In the genomic region with DNA sequence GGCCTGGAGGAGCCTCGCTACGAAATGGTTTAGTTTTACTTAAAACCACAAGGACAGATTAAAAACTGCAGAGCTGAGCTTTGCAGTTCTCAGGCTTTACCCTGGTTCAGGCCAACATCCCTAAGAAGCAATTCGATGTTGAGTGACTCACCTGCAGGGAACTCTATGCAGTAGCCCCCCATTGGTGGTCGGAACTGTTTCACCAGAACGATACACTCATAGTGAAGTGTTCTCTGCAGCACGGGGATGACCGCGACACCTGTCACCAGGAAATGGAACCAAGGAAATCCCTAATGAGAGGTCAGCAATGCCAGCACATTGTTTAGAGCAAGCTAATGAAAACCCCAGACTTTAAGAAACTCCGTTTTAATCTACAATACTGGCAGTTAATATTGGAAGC, we compare ENCODE assay signal across 1 cellular context.
TF ChIP-seq lines count a peak whose summit lies in the region.

No MANE protein-coding gene starts in this region.

TF ChIP-seq in GM23338, 12 proteins besides CTCF, POLR2A, EP300 and RAD21:
- TF ChIP-seq ZNF114 (CRISPR knock-in tag; IDR thresholded peaks at IDR 0.05): no peak
